In the genomic region with DNA sequence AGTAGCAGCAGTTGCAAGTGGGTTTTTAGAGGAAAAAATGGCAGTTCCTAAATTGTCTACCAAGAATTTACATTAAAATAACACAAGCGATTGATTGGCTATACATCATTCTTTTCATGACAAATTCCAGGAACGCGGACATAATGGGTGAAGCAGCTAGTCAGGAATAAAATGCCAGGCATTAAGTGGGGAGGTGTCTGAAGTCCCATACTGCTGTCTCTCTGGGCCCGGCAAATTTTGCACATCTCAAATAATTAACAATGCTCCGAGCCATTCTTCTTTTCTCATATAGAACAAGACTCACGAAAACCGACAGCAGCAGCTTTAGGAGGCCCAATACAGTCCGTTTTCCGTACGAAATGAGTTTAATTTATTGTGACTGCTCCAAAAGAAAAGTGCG, we compare ENCODE assay signal across 8 cellular contexts. TPM values are rescaled to one million over a fixed set of nuclear protein-coding genes. Genes with fewer than 3 reads are reported as not detected.
DNase-seq lines count a peak whose midpoint lies in the region; ATAC-seq and TF ChIP-seq lines count a peak whose summit lies in the region.

No MANE protein-coding gene starts in this region.

- intact Hi-C loops in mammary epithelial cell (cut with micrococcal nuclease), result loop anchor here (1.0 kb wide), 3 partner anchors 14 to 33 kb away; a partner anchor contains a TSS
- intact Hi-C loops in mucosa of descending colon (cut with DNase I, micrococcal nuclease), result no loop called here

- peaks cover 76% of the 10 kb centered on the region for H3K79me2 ChIP-seq in mammary epithelial cell (ENCODE audit: insufficient read depth, low read length)

- no peak for DNase-seq in mammary epithelial cell
- DNase-seq in mucosa of descending colon, result no peak
- DNase-seq in ureter (ENCODE audit: low spot score), result no peak
- DNase-seq in NCI-H1694 treated with DMSO at 0.1 percent for 48 hours (lab: John Stamatoyannopoulos, UW), result no peak
- DNase-seq in SIG-M5 treated with dmso at 0.1 percent for 504 hours (lab: John Stamatoyannopoulos, UW; ENCODE audit: unreplicated experiment), result no peak

- H3K4me1 ChIP-seq in HUES48 (ENCODE audit: control insufficient read depth, insufficient read depth, low read length), result peaks cover 17% of the 10 kb centered on the region
- peaks cover 41% of the 10 kb centered on the region for H3K4me1 ChIP-seq in mammary epithelial cell (ENCODE audit: insufficient read depth, low read length)
- peaks cover 41% of the 10 kb centered on the region for H3K4me1 ChIP-seq in mucosa of descending colon (ENCODE audit: low read depth)

- H2AFZ ChIP-seq in mammary epithelial cell (ENCODE audit: low read depth, low read length), result peak overlapping the region; percentile 74

- dilution Hi-C loops in mammary epithelial cell (cut with HindIII; ENCODE audit: low sequenced_read_pairs), result no loop called here

- H3K4me2 ChIP-seq in mammary epithelial cell (ENCODE audit: insufficient read depth, low read depth, low read length), result peak overlapping the region; percentile 82

- H3K36me3 ChIP-seq in HUES48 (ENCODE audit: control insufficient read depth, insufficient read depth, low read length), result peaks cover 34% of the 10 kb centered on the region
- peaks cover 10% of the 10 kb centered on the region for H3K36me3 ChIP-seq in mammary epithelial cell (ENCODE audit: insufficient read depth, low read length)
- H3K36me3 ChIP-seq in mucosa of descending colon (ENCODE audit: low read depth), result no peaks in the 10 kb centered on the region

- peak overlapping the region; percentile 95 for H3K9ac ChIP-seq in HUES48 (ENCODE audit: low read depth, low read length)
- H3K9ac ChIP-seq in mammary epithelial cell (ENCODE audit: insufficient read depth, low read length), result peak overlapping the region; percentile 98

- CTCF ChIA-PET in mammary epithelial cell (lab: Charles Lee; ENCODE audit: low non-redundant PET), result no interaction called here

- in situ Hi-C loops in mammary epithelial cell (cut with MboI; ENCODE audit: low sequenced_read_pairs in 2 of 2), result no loop called here

- no peaks in the 10 kb centered on the region for H4K20me1 ChIP-seq in mammary epithelial cell (ENCODE audit: insufficient read depth, low read length)

- no peaks in the 10 kb centered on the region for H3K27me3 ChIP-seq in HUES48 (ENCODE audit: control insufficient read depth, insufficient read depth, low read length)
- no peaks in the 10 kb centered on the region for H3K27me3 ChIP-seq in mammary epithelial cell (ENCODE audit: insufficient read depth, low read length)

- no TSS peak for BruUV-seq in mammary epithelial cell (replicated peaks; lab: Mats Ljungman, UMichigan)

- H3K4me3 ChIP-seq in HUES48 (ENCODE audit: low read depth, low read length) (peak overlapping the region; percentile 99), mammary epithelial cell (replicated peaks in 1 of 3; ENCODE audit: insufficient read depth in 1 of 3, low read depth in 2 of 3, low read length in 3 of 3) (peak overlapping the region; percentile 97 to 100 (median 98)), mucosa of descending colon (peak overlapping the region; percentile 85)

- peak overlapping the region; percentile 96 for H3K27ac ChIP-seq in 22Rv1
- H3K27ac ChIP-seq in HUES48 (ENCODE audit: low read depth, low read length), result peak overlapping the region; percentile 94
- peak overlapping the region; percentile 96 for H3K27ac ChIP-seq in mammary epithelial cell (ENCODE audit: insufficient read depth, low read depth, low read length)

- WGBS in mammary epithelial cell (ENCODE audit: low coverage, missing lambda C conversion rate), result 2% methylated on average over 11 of the region's 11 CpGs

- TF ChIP-seq CTCF in 22Rv1 (IDR thresholded peaks at IDR 0.05) (no peak), mammary epithelial cell (conservative IDR thresholded peaks at IDR 0.05 in 1 of 2, IDR thresholded peaks at IDR 0.05 in 1 of 2; ENCODE audit: extremely low read depth in 1 of 2, insufficient read depth in 1 of 2, low read depth in 1 of 2, low read length in 2 of 2) (no peak), mucosa of descending colon (IDR thresholded peaks at IDR 0.05) (no peak)

- ATAC-seq in mucosa of descending colon, result no peak
- no peak for ATAC-seq in HG02610 (IDR thresholded peaks at IDR 0.05; ENCODE audit: unreplicated experiment)

- H3K9me3 ChIP-seq in HUES48 (ENCODE audit: control insufficient read depth, insufficient read depth, low read length) (no peaks in the 10 kb centered on the region), mammary epithelial cell (replicated peaks; ENCODE audit: insufficient read depth, low read length) (no peaks in the 10 kb centered on the region), mucosa of descending colon (no peaks in the 10 kb centered on the region)

RNA-seq across cellular contexts. Expression of a gene that starts 0.7 kb away (rescaled TPM):
- total RNA-seq in mammary epithelial cell (100 to 1,000 TPM in 1 of 2 donors, 10 to 100 TPM in 1; 78.7 to 214 TPM), mucosa of descending colon (100 to 1,000 TPM; 146 to 197 (median 178) TPM), ureter (176 TPM)
- polyA plus RNA-seq in mammary epithelial cell, result 372 TPM
- polyA minus RNA-seq in mammary epithelial cell, result 49.3 TPM

RNA-seq across cellular contexts. Expression of a gene that starts 0.9 kb away (rescaled TPM):
- total RNA-seq in mammary epithelial cell, result 10 to 100 TPM; 40.5 to 41.8 TPM
- 27.0 TPM for polyA plus RNA-seq in mammary epithelial cell
- 34.5 TPM for polyA minus RNA-seq in mammary epithelial cell
- 10 to 100 TPM; 28.7 to 64.5 (median 34.6) TPM for total RNA-seq in mucosa of descending colon
- 29.2 TPM for total RNA-seq in ureter

RNA-seq across cellular contexts. Expression of a gene that starts 15.3 kb away (rescaled TPM):
- total RNA-seq in mammary epithelial cell (10 to 100 TPM in 1 of 2 donors, 1 to 10 TPM in 1; 7.9 to 10.5 TPM), mucosa of descending colon (1 to 10 TPM; 6.6 to 8.8 (median 6.8) TPM), ureter (5.5 TPM)
- 6.0 TPM for polyA plus RNA-seq in mammary epithelial cell
- polyA minus RNA-seq in mammary epithelial cell, result 2.2 TPM

RNA-seq across cellular contexts. Expression of a gene that starts 21.0 kb away (rescaled TPM):
- total RNA-seq in mammary epithelial cell (10 to 100 TPM in 1 of 2 donors, 1 to 10 TPM in 1; 8.3 to 20.7 TPM), mucosa of descending colon (10 to 100 TPM; 15.3 to 19.7 (median 17.5) TPM), ureter (7.1 TPM)
- polyA plus RNA-seq in mammary epithelial cell, result 18.0 TPM
- 14.0 TPM for polyA minus RNA-seq in mammary epithelial cell

RNA-seq across cellular contexts. Expression of a gene that starts 33.5 kb away (rescaled TPM):
- total RNA-seq in mammary epithelial cell (1,000 to 10,000 TPM; 1,150 to 1,610 TPM), mucosa of descending colon (1,000 to 10,000 TPM; 1,102 to 1,301 (median 1,154) TPM), ureter (993 TPM)
- 8,703 TPM for polyA plus RNA-seq in mammary epithelial cell
- polyA minus RNA-seq in mammary epithelial cell, result 952 TPM
